Comparison of ENCODE assay signal across 8 cellular contexts in the genomic region with DNA sequence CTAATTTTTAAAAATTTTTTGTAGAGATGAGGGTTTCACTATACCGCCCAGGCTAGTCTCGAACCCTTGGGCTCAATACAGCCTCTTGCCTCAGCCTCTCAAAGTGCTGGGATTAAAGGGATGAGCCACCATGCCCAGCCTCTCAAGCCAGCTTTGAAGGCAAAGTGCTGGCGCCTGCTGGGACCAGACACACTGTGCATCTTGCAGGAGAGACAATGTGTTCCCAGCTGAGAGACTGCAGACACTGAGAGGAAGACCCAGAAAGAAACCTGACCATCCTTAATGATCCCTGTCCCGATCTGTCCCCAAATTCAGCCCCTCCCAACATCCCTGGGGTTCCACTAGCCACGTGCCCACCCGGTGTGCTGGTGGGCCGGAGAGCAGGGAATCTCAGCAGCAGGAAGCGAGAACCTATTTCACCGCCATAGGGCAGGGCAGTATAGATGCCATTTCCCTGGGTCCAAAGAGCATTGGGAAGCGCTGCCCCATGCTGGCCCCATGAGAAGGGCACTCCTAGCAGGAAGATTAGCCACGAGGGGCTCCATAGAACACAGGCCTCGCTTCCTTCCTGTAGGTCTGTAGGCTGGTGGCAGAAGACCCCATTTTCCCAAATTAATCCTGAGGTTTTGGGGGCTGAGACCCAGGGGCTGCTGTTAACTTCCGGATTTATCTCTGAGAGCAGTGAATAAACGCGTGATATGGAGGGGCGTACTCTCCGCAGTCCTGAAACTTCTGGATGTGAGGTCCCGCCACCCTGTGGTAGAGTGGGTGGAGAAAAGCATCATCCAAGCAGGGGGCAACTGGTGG.
DNase-seq lines count a peak whose midpoint lies in the region; ATAC-seq and TF ChIP-seq lines count a peak whose summit lies in the region.

No MANE protein-coding gene starts in this region.

- no peaks in the 10 kb centered on the region for H3K27me3 ChIP-seq in mucosa of stomach (ENCODE audit: control insufficient read depth, insufficient read depth, low read length)

- ATAC-seq in GM18873 (IDR thresholded peaks at IDR 0.05; ENCODE audit: low FRiP score, unreplicated experiment): no peak

- DNase-seq in AG08396 (ENCODE audit: low spot score) (peak; percentile 3), HS-5 (ENCODE audit: low read depth) (peak; percentile 37), cardiac fibroblast (ENCODE audit: low read depth in 2 of 2) (no peak), activated gamma-delta T cell (lab: John Stamatoyannopoulos, UW) (no peak), DMS79 treated with DMSO at 0.1 percent for 48 hours (lab: John Stamatoyannopoulos, UW) (no peak), NCI-H2081 (lab: John Stamatoyannopoulos, UW) (no peak)

- no peak for TF ChIP-seq CTCF in cardiac fibroblast (IDR thresholded peaks at IDR 0.05; ENCODE audit: low read depth, low read length)

- H3K36me3 ChIP-seq in mucosa of stomach (ENCODE audit: control insufficient read depth, insufficient read depth, low read length): peaks cover 5% of the 10 kb centered on the region

- H3K9ac ChIP-seq in mucosa of stomach (ENCODE audit: low read length): peak overlapping the region; percentile 65

- H3K4me3 ChIP-seq in cardiac fibroblast (replicated peaks in 1 of 2; ENCODE audit: low read depth in 2 of 2, low read length in 2 of 2): peak overlapping the region; percentile 94 to 95
- peak overlapping the region; percentile 79 for H3K4me3 ChIP-seq in mucosa of stomach (ENCODE audit: low read length)

- H3K9me3 ChIP-seq in mucosa of stomach (ENCODE audit: control insufficient read depth, low read length): no peaks in the 10 kb centered on the region

- peaks cover 19% of the 10 kb centered on the region for H3K4me1 ChIP-seq in mucosa of stomach (ENCODE audit: control insufficient read depth, insufficient read depth, low read length)

Comparison
In these comparisons a context has a peak if more than half of its experiments do, and no peak if none do; other contexts are left out.
1. DNase-seq: peak in AG08396 (single experiment) and HS-5 (single experiment); none in cardiac fibroblast (0 of 2), activated gamma-delta T cell (single experiment), DMS79 treated with DMSO at 0.1 percent for 48 hours (single experiment) and NCI-H2081 (0 of 2).